Comparison of ENCODE assay signal across 8 cellular contexts in genomic region chr1:169326644-169327316, GRCh38. TPM values are rescaled to one million over a fixed set of nuclear protein-coding genes. Genes with fewer than 3 reads are reported as not detected.
DNase-seq lines count a peak whose midpoint lies in the region; ATAC-seq lines count a peak whose summit lies in the region.
"Had no signal": no experiment of that assay in that cellular context is flagged by ENCODE, and none has a peak within 500 bp of the region (broad histone marks: within the 10 kb centered on the region; RNA-seq: fewer than 3 reads in every experiment).

No MANE protein-coding gene starts in this region.

- ATAC-seq in GM19023 (IDR thresholded peaks at IDR 0.05; ENCODE audit: unreplicated experiment) (peak; percentile 84), HG02763 (IDR thresholded peaks at IDR 0.05; ENCODE audit: unreplicated experiment) (peak; percentile 95)
- ATAC-seq: left cardiac atrium had no signal

- DNase-seq in RKO (ENCODE audit: low spot score) (peak; percentile 18), lung microvascular endothelial cell (ENCODE audit: low read depth in 2 of 2) (peak; percentile 77 to 79), NCI-H69 (lab: John Stamatoyannopoulos, UW) (no peak), OCI-M2 (lab: John Stamatoyannopoulos, UW; ENCODE audit: unreplicated experiment) (no peak), NCI-H2171 treated with DMSO at 0.1 percent for 48 hours (lab: John Stamatoyannopoulos, UW) (no peak)
- DNase-seq: left cardiac atrium had no signal

RNA-seq across cellular contexts. Expression of gene NME7, which starts 40.8 kb away (rescaled TPM):
- total RNA-seq in lung microvascular endothelial cell, result 9.5 and 12.6 TPM in 2 replicates

RNA-seq across cellular contexts. Expression of gene BLZF1, which starts 41.2 kb away (rescaled TPM):
- total RNA-seq in lung microvascular endothelial cell, result 9.6 and 14.1 TPM in 2 replicates

Comparison
In these comparisons a context has a peak if more than half of its experiments do, and no peak if none do; other contexts are left out.
1. DNase-seq: peak in RKO (single experiment) and lung microvascular endothelial cell (2 of 2); none in NCI-H69 (single experiment), OCI-M2 (single experiment) and NCI-H2171 treated with DMSO at 0.1 percent for 48 hours (single experiment).